1 cellular context compared by ENCODE assay signal in genomic region chr10:128727114-128727513, GRCh38.
TF ChIP-seq lines count a peak whose summit lies in the region.

No MANE protein-coding gene starts in this region.

TF ChIP-seq in GM23338, 12 proteins besides CTCF, POLR2A, EP300 and RAD21:
- TF ChIP-seq ZNF462 (CRISPR knock-in tag; IDR thresholded peaks at IDR 0.05) (no peak), POLR2AphosphoS5 (IDR thresholded peaks at IDR 0.05; ENCODE audit: low read depth) (no peak), EZH2phosphoT487 (IDR thresholded peaks at IDR 0.05; ENCODE audit: unreplicated experiment) (no peak), CREB1 (CRISPR knock-in tag; IDR thresholded peaks at IDR 0.05; ENCODE audit: low read depth) (no peak), EZH2 (IDR thresholded peaks at IDR 0.05; ENCODE audit: low read depth, unreplicated experiment) (no peak), NANOG (IDR thresholded peaks at IDR 0.05; ENCODE audit: borderline replicate concordance) (no peak), ZNF114 (CRISPR knock-in tag; IDR thresholded peaks at IDR 0.05) (no peak), ZNF331 (CRISPR knock-in tag; IDR thresholded peaks at IDR 0.05; ENCODE audit: low read depth) (no peak), STAT1 (IDR thresholded peaks at IDR 0.05; ENCODE audit: unreplicated experiment) (no peak), JUNB (IDR thresholded peaks at IDR 0.05; ENCODE audit: unreplicated experiment) (no peak), ETS1 (IDR thresholded peaks at IDR 0.05) (no peak), REST (IDR thresholded peaks at IDR 0.05; ENCODE audit: unreplicated experiment) (no peak)
